16 cellular contexts compared by ENCODE assay signal in genomic region chr14:89123851-89124250, GRCh38.
"Had no signal": no experiment of that assay in that cellular context is flagged by ENCODE, and none has a peak within 500 bp of the region (broad histone marks: within the 10 kb centered on the region; RNA-seq: fewer than 3 reads in every experiment).

No MANE protein-coding gene starts in this region.

- DNase-seq: activated CD8-positive, alpha-beta memory T cell treated with anti-CD3 and anti-CD28 coated beads for 24 hours; activated CD8-positive, alpha-beta memory T cell treated with anti-CD3 and anti-CD28 coated beads, Interleukin-2, amount 50 U/mL, for 48 hours; activated effector memory CD4-positive, alpha-beta T cell treated with anti-CD3 and anti-CD28 coated beads, Interleukin-2, amount 50 U/mL, for 16 hours; activated T-cell treated with anti-CD3 and anti-CD28 coated beads, Interleukin-2, amount 50 U/mL, for 72 hours; cortex of kidney; heart right ventricle; kidney glomerular epithelial cell; left ventricle myocardium inferior; occipital lobe; posterior cingulate gyrus; spleen; stimulated activated naive B cell treated with anti-CD40 and anti-IgM and Interleukin-4, amounts not matched to agents 10 μg/mL and 1 μg/mL and 100 μg/mL, for 72 hours; upper lobe of left lung had no signal

- ATAC-seq: activated CD4-positive, CD25-positive, alpha-beta regulatory T cell treated with anti-CD3 and anti-CD28 coated beads, Interleukin-2, amount 50 U/mL, for 24 hours; activated T-cell treated with anti-CD3 and anti-CD28 coated beads, Interleukin-2, amount 50 U/mL, for 72 hours; esophagus mucosa; gastroesophageal sphincter; heart right ventricle had no signal
